ENCODE assay signal across 8 cellular contexts in genomic region chr1:213988639-213989070, GRCh38. TPM values are rescaled to one million over a fixed set of nuclear protein-coding genes. Genes with fewer than 3 reads are reported as not detected.
DNase-seq lines count a peak whose midpoint lies in the region; ATAC-seq, FAIRE-seq and TF ChIP-seq lines count a peak whose summit lies in the region.

No MANE protein-coding gene starts in this region.

- peaks cover 8 to 39% (median 31%) of the 10 kb centered on the region in 7 donors for H3K9me3 Mint-ChIP-seq in CD14-positive monocyte

- H4K20me1 ChIP-seq in IMR-90 (ENCODE audit: insufficient read depth, low read length), result no peaks in the 10 kb centered on the region

- no peak overlapping the region for H2BK15ac ChIP-seq in IMR-90 (ENCODE audit: low read depth, low read length)

- H3K9ac ChIP-seq in IMR-90 (ENCODE audit: low read depth, low read length) (no peak overlapping the region), kidney (ENCODE audit: low read length in 2 of 2) (peak overlapping the region in 1 of 2 donors; percentile 71)

- H3K36me3 ChIP-seq in IMR-90 (ENCODE audit: control insufficient read depth, insufficient read depth, low read length) (no peaks in the 10 kb centered on the region), kidney (ENCODE audit: control insufficient read depth in 1 of 2, insufficient read depth in 2 of 2, low read length in 2 of 2) (no peaks in the 10 kb centered on the region)

- peak overlapping the region; percentile 90 for H2AFZ ChIP-seq in IMR-90 (replicated peaks; ENCODE audit: low read length, poor library complexity)

- H3K4me1 ChIP-seq in IMR-90 (ENCODE audit: control insufficient read depth, insufficient read depth, low read length), result peaks cover 3% of the 10 kb centered on the region; the same call in 1 of the 2 replicates
- no peaks in the 10 kb centered on the region for H3K4me1 ChIP-seq in kidney (ENCODE audit: control insufficient read depth in 1 of 2, insufficient read depth in 1 of 2, low read depth in 1 of 2, low read length in 2 of 2)

- CTCF ChIA-PET in IMR-90 (lab: Yijun Ruan, JAX), result no interaction called here

- H2BK120ac ChIP-seq in IMR-90 (ENCODE audit: low read depth, low read length), result no peak overlapping the region

- no peak for TF ChIP-seq POLR2A in IMR-90 (IDR thresholded peaks at IDR 0.05; ENCODE audit: low read depth, low read length)

- intact Hi-C loops in CD14-positive monocyte (cut with micrococcal nuclease), result no loop called here
- intact Hi-C loops in IMR-90 (cut with micrococcal nuclease), result loop anchor here (5.0 kb wide), 2 partner anchors 134 to 746 kb away; no protein-coding TSS in a partner anchor
- intact Hi-C loops in kidney (cut with DNase I), result no loop called here

- no peak overlapping the region for H3K14ac ChIP-seq in IMR-90 (replicated peaks; ENCODE audit: low read depth, low read length)

- TF ChIP-seq CTCF in CD14-positive monocyte (IDR thresholded peaks at IDR 0.05) (no peak), IMR-90 (conservative IDR thresholded peaks at IDR 0.05; ENCODE audit: low read depth, low read length) (no peak), astrocyte of the spinal cord (IDR thresholded peaks at IDR 0.05; ENCODE audit: low read depth, low read length) (no peak), kidney (IDR thresholded peaks at IDR 0.05; ENCODE audit: borderline replicate concordance, extremely low read depth, insufficient read depth) (no peak)

- no peak for FAIRE-seq in kidney (lab: Jason Lieb, UNC)

- peaks cover 4 to 16% of the 10 kb centered on the region in 2 donors for H3K36me3 Mint-ChIP-seq in CD14-positive monocyte

- no peak for TF ChIP-seq RAD21 in IMR-90 (IDR thresholded peaks at IDR 0.05; ENCODE audit: low read length)

- H3K23ac ChIP-seq in IMR-90 (ENCODE audit: low read depth, low read length), result no peak overlapping the region

- H4K91ac ChIP-seq in IMR-90 (ENCODE audit: insufficient read depth, low read depth, low read length), result no peak overlapping the region

- H4K8ac ChIP-seq in IMR-90 (ENCODE audit: low read depth in 2 of 2, low read length in 2 of 2), result no peak overlapping the region

- peaks cover 73 to 84% (median 82%) of the 10 kb centered on the region in 3 donors for H3K27me3 Mint-ChIP-seq in CD14-positive monocyte (ENCODE audit: low read depth in 3 of 3)

- peak overlapping the region; percentile 51 for H3K4me3 ChIP-seq in IMR-90 (ENCODE audit: insufficient read depth, low read depth, low read length)
- peak overlapping the region; percentile 64 for H3K4me3 ChIP-seq in astrocyte of the spinal cord (ENCODE audit: low read depth, low read length)
- H3K4me3 ChIP-seq in kidney (ENCODE audit: low read length in 2 of 2), result peak overlapping the region; percentile 64 to 79

- peaks cover 48% of the 10 kb centered on the region for H3K27me3 ChIP-seq in IMR-90 (ENCODE audit: control insufficient read depth, insufficient read depth, low read length)

- H3K56ac ChIP-seq in IMR-90 (ENCODE audit: extremely low read depth, insufficient read depth, low read length), result no peak overlapping the region

- no peak overlapping the region for H3K4ac ChIP-seq in IMR-90 (ENCODE audit: low read depth, low read length)

- POLR2A ChIA-PET in IMR-90 (lab: Charles Lee; ENCODE audit: unreplicated experiment), result no interaction called here

- no peak overlapping the region for H2AK5ac ChIP-seq in IMR-90 (ENCODE audit: low read depth, low read length)

- peaks cover 31% of the 10 kb centered on the region for H3K4me1 Mint-ChIP-seq in CD14-positive monocyte

- in situ Hi-C loops in IMR-90 (cut with MboI; ENCODE audit: low sequenced_read_pairs), result no loop called here
- in situ Hi-C loops in astrocyte of the spinal cord (cut with HindIII; ENCODE audit: low sequenced_read_pairs), result no loop called here

- H3K4me2 ChIP-seq in IMR-90 (ENCODE audit: low read depth, low read length), result peak overlapping the region; percentile 68

- H3K18ac ChIP-seq in IMR-90 (ENCODE audit: low read depth, low read length), result no peak overlapping the region

- no TSS peak for BruUV-seq in IMR-90 (replicated peaks; lab: Mats Ljungman, UMichigan)

- no peaks in the 10 kb centered on the region; the same call in 1 of the 2 replicates for H3K9me3 ChIP-seq in IMR-90 (ENCODE audit: control insufficient read depth, insufficient read depth, low read length)
- no peaks in the 10 kb centered on the region for H3K9me3 ChIP-seq in kidney (ENCODE audit: control insufficient read depth in 1 of 2, low read length in 2 of 2)

- H3K4me3 Mint-ChIP-seq in CD14-positive monocyte, result peak overlapping the region; percentile 85 to 95

- no peak overlapping the region for H2BK20ac ChIP-seq in IMR-90 (ENCODE audit: low read depth, low read length)

- H3K9me1 ChIP-seq in IMR-90 (ENCODE audit: insufficient read depth, low read length), result peaks cover 4% of the 10 kb centered on the region; the same call in 1 of the 2 replicates

- no CpG with 5 or more reads among the region's 19 CpGs for WGBS in IMR-90 (ENCODE audit: extremely low coverage in 2 of 2, insufficient read length in 1 of 2), 2 experiments

- no peak overlapping the region for H2AK9ac ChIP-seq in IMR-90 (replicated peaks; ENCODE audit: low read depth, low read length, poor library complexity)

- H3K27ac Mint-ChIP-seq in CD14-positive monocyte, result no peak overlapping the region

- H4K5ac ChIP-seq in IMR-90 (ENCODE audit: low read depth, low read length), result no peak overlapping the region

- H3K79me1 ChIP-seq in IMR-90 (ENCODE audit: low read depth in 1 of 2, low read length in 2 of 2), result no peaks in the 10 kb centered on the region

- H2BK5ac ChIP-seq in IMR-90 (ENCODE audit: low read depth, low read length, poor library complexity, severe bottlenecking), result no peak overlapping the region

- H3K27ac ChIP-seq in IMR-90 (ENCODE audit: insufficient read depth, low read length) (no peak overlapping the region), kidney (ENCODE audit: low read depth in 2 of 2, low read length in 2 of 2) (no peak overlapping the region)

- DNase-seq in CD14-positive monocyte (ENCODE audit: low spot score), result no peak
- no peak for DNase-seq in IMR-90
- no peak for DNase-seq in astrocyte of the spinal cord (ENCODE audit: low read depth, low spot score)
- DNase-seq in kidney, result no peak
- DNase-seq in superior temporal gyrus (ENCODE audit: extremely low spot score), result peak; percentile 39
- DNase-seq in NCI-H226, result no peak

- ATAC-seq in IMR-90 (ENCODE audit: low read depth), result peak; percentile 10
- no peak for ATAC-seq in GM19455 (IDR thresholded peaks at IDR 0.05; ENCODE audit: unreplicated experiment)
- no peak for ATAC-seq in GM21619 (IDR thresholded peaks at IDR 0.05; ENCODE audit: unreplicated experiment)

- dilution Hi-C loops in IMR-90 (cut with HindIII; ENCODE audit: low sequenced_read_pairs, unreplicated experiment), result no loop called here

TF ChIP-seq in IMR-90, 13 proteins besides CTCF, POLR2A, EP300 and RAD21:
- TF ChIP-seq ELK1 (IDR thresholded peaks at IDR 0.05; ENCODE audit: borderline replicate concordance, low read depth, low read length) (no peak), USF2 (IDR thresholded peaks at IDR 0.05; ENCODE audit: low read depth, low read length) (no peak), BHLHE40 (IDR thresholded peaks at IDR 0.05; ENCODE audit: low read depth, low read length) (no peak), CEBPB (IDR thresholded peaks at IDR 0.05; ENCODE audit: low read depth, low read length) (no peak), RCOR1 (IDR thresholded peaks at IDR 0.05; ENCODE audit: insufficient replicate concordance, low read length) (no peak), RFX5 (IDR thresholded peaks at IDR 0.05; ENCODE audit: low read depth, low read length) (no peak), SMC3 (IDR thresholded peaks at IDR 0.05; ENCODE audit: low read depth, low read length) (no peak), CHD1 (IDR thresholded peaks at IDR 0.05; ENCODE audit: low read depth, low read length) (no peak), MXI1 (IDR thresholded peaks at IDR 0.05; ENCODE audit: borderline replicate concordance, low read depth, low read length) (no peak), MAFK (IDR thresholded peaks at IDR 0.05; ENCODE audit: low read depth, low read length) (no peak)

RNA-seq across cellular contexts. Expression of gene PROX1, which starts 0.9 kb away (rescaled TPM):
- polyA plus RNA-seq in CD14-positive monocyte, result not detected
- under 0.01 and 0.28 TPM in 2 replicates for total RNA-seq in IMR-90 (2012; rRNA removed)
- 0.02 and 0.03 TPM in 2 replicates for polyA plus RNA-seq in IMR-90 (2012; rRNA removed)
- 0.02 TPM in 1 of 2 replicates, not detected in the other for polyA plus RNA-seq in IMR-90 (2012; cell fraction: cytosol; rRNA removed)
- 0.01 TPM in 1 of 2 replicates, not detected in the other for polyA plus RNA-seq in IMR-90 (2012; cell fraction: nucleus; rRNA removed; ENCODE audit: low replicate concordance)
- 6.6 TPM for total RNA-seq in kidney
- polyA plus RNA-seq in kidney (ENCODE audit: insufficient read depth, low read depth, low replicate concordance), result 0.92 TPM
